In the genomic region with DNA sequence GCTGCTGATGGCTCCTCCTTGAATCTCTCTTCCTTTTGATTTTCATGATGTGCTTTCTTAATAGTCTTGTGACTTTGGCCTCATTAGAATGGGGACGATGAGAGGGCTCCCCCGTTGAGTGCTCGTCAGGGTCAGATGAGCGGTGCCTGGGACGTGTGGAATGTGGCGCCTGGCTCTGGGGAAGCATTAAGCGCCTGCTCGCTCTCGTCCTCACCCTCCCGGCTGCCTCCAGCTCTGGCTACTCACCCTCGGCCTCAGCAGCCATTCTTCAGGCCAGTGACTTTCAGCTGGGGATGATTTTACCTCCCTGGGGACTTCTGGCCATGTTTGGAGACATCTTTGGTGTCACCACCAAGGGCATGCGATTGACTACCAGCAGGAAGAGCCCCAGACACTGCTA, we compare ENCODE assay signal across 25 cellular contexts.
"Had no signal": no experiment of that assay in that cellular context is flagged by ENCODE, and none has a peak within 500 bp of the region (broad histone marks: within the 10 kb centered on the region; RNA-seq: fewer than 3 reads in every experiment).

No MANE protein-coding gene starts in this region.

- DNase-seq: activated CD4-positive, alpha-beta T cell treated with anti-CD3 and anti-CD28 coated beads for 4 hours; activated CD8-positive, alpha-beta memory T cell treated with anti-CD3 and anti-CD28 coated beads, Interleukin-2, amount 50 U/mL, for 48 hours; activated CD8-positive, alpha-beta T cell treated with anti-CD3 and anti-CD28 coated beads, Interleukin-2, amount 10 ng/mL, durations not matched to agents 7 days and 5 days; activated effector memory CD4-positive, alpha-beta T cell treated with Interleukin-2 at 50 U/mL for 16 hours; activated naive CD4-positive, alpha-beta T cell; activated T-cell treated with anti-CD3 and anti-CD28 coated beads, Interleukin-2, amount 50 U/mL, for 24 hours; caudate nucleus; MG63; MV-4-11; NCI-H1092 treated with DMSO at 0.1 percent for 48 hours; NCI-H1417 treated with DMSO at 0.1 percent for 48 hours; NCI-H1694; NCI-H2029; NCI-H2107; NCI-H2171 treated with DMSO at 0.1 percent for 48 hours; NCI-H345; NCI-H510A; NCI-H526 treated with DMSO at 0.1 percent for 48 hours; NCI-H82; SIG-M5; T-cell; WERI-Rb-1 had no signal

- H3K27ac Mint-ChIP-seq: activated CD8-positive, alpha-beta T cell treated with anti-CD3 and anti-CD28 coated beads, Interleukin-2, amount 10 ng/mL, durations not matched to agents 7 days and 5 days; activated naive CD4-positive, alpha-beta T cell treated with anti-CD3 and anti-CD28 coated beads, Interleukin-2, amount 50 U/mL, for 24 hours; activated T-cell treated with anti-CD3 and anti-CD28 coated beads, Interleukin-2, amount 50 U/mL, for 24 hours; activated T-helper 1 cell treated with anti-CD3 and anti-CD28 coated beads, Interleukin-12 subunit alpha, Interleukin-12 subunit beta, Interleukin-2, Interleukin-4 antibody, amounts not matched to agents 30 ng/mL and 10 ng/mL and 1 ng/mL, durations not matched to agents 14 hours and 24 hours and 36 hours; T-cell had no signal

- H3K4me1 Mint-ChIP-seq: activated naive CD4-positive, alpha-beta T cell treated with anti-CD3 and anti-CD28 coated beads, Interleukin-2, amount 50 U/mL, for 24 hours; T-cell had no signal

- ATAC-seq: activated CD8-positive, alpha-beta T cell treated with anti-CD3 and anti-CD28 coated beads, Interleukin-2, amount 10 ng/mL, durations not matched to agents 7 days and 5 days; T-cell had no signal

- H3K9me3 Mint-ChIP-seq: activated naive CD4-positive, alpha-beta T cell treated with anti-CD3 and anti-CD28 coated beads, Interleukin-2, amount 50 U/mL, for 24 hours; activated T-helper 1 cell treated with anti-CD3 and anti-CD28 coated beads, Interleukin-12 subunit alpha, Interleukin-12 subunit beta, Interleukin-2, Interleukin-4 antibody, amounts not matched to agents 30 ng/mL and 10 ng/mL and 1 ng/mL, durations not matched to agents 14 hours and 24 hours and 36 hours had no signal

- H3K9me3 ChIP-seq: breast epithelium, MG63 had no signal

- H3K27me3 ChIP-seq: breast epithelium, MG63 had no signal

- H3K27me3 Mint-ChIP-seq: activated naive CD4-positive, alpha-beta T cell treated with anti-CD3 and anti-CD28 coated beads, Interleukin-2, amount 50 U/mL, for 24 hours; activated T-cell treated with anti-CD3 and anti-CD28 coated beads, Interleukin-2, amount 50 U/mL, for 24 hours had no signal

- H3K36me3 ChIP-seq: breast epithelium, MG63, WERI-Rb-1 had no signal

- H3K4me3 Mint-ChIP-seq: activated CD8-positive, alpha-beta T cell treated with anti-CD3 and anti-CD28 coated beads, Interleukin-2, amount 10 ng/mL, durations not matched to agents 7 days and 5 days; activated naive CD4-positive, alpha-beta T cell treated with anti-CD3 and anti-CD28 coated beads, Interleukin-2, amount 50 U/mL, for 24 hours; activated T-cell treated with anti-CD3 and anti-CD28 coated beads, Interleukin-2, amount 50 U/mL, for 24 hours; activated T-helper 1 cell treated with anti-CD3 and anti-CD28 coated beads, Interleukin-12 subunit alpha, Interleukin-12 subunit beta, Interleukin-2, Interleukin-4 antibody, amounts not matched to agents 30 ng/mL and 10 ng/mL and 1 ng/mL, durations not matched to agents 14 hours and 24 hours and 36 hours; T-cell had no signal

- H3K4me3 ChIP-seq: breast epithelium, MG63 had no signal

- H3K27ac ChIP-seq: breast epithelium, WERI-Rb-1 had no signal

- H3K36me3 Mint-ChIP-seq: activated naive CD4-positive, alpha-beta T cell treated with anti-CD3 and anti-CD28 coated beads, Interleukin-2, amount 50 U/mL, for 24 hours; T-cell had no signal

- H3K4me1 ChIP-seq: breast epithelium had no signal
